ENCODE assay signal across 18 cellular contexts in the genomic region with DNA sequence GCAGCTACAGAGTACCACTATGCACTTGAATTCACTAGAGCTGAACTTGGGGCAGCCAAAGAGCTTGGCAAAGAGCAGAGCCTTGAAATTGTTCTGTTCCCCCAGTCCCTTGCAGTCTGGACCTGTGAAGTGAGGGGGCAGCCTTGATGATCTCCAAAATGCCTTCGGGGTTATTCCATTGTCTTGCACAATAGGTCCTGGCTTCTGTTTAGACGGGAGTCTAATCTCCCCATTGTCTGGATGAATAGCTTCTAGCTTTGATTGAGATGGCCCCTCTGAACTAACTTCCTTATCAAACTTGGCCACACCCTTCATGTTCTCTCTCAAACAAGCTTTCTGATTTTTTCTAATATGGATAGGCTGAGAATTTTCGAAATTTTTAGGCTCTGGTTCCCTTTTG.
DNase-seq lines count a peak whose midpoint lies in the region; ATAC-seq and TF ChIP-seq lines count a peak whose summit lies in the region.
"Had no signal": no experiment of that assay in that cellular context is flagged by ENCODE, and none has a peak within 500 bp of the region (broad histone marks: within the 10 kb centered on the region; RNA-seq: fewer than 3 reads in every experiment).

No MANE protein-coding gene starts in this region.

- peaks cover 8% of the 10 kb centered on the region for H3K27me3 Mint-ChIP-seq in GM23338 (ENCODE audit: insufficient read depth, low read depth, poor library complexity)
- H3K27me3 Mint-ChIP-seq: CD4-positive, CD25-positive, alpha-beta regulatory T cell; IgD-negative memory B cell had no signal

- 0 out of 2 replicates have a peak, but pooled peaks cover 5% of the 10 kb centered on the region for H3F3A ChIP-seq in GM23338 (replicated peaks; ENCODE audit: low read depth)

- no peak overlapping the region for H3K27ac Mint-ChIP-seq in GM23338
- H3K27ac Mint-ChIP-seq: CD8-positive, alpha-beta memory T cell; HFFc6 had no signal

- H2AFZ ChIP-seq in GM23338 (no peak overlapping the region), neuronal stem cell (ENCODE audit: low read length) (no peak overlapping the region)

- no peaks in the 10 kb centered on the region for H3K36me3 Mint-ChIP-seq in GM23338 (ENCODE audit: low read depth)

- H3K4me1 Mint-ChIP-seq in GM23338, result peaks cover 16% of the 10 kb centered on the region
- H3K4me1 Mint-ChIP-seq: CD4-positive, CD25-positive, alpha-beta regulatory T cell; CD8-positive, alpha-beta memory T cell; IgD-negative memory B cell had no signal

- DNase-seq in GM23338 (ENCODE audit: low spot score) (no peak), NCI-H226 (peak; percentile 11), neuronal stem cell (ENCODE audit: low spot score) (peak; percentile 11), sigmoid colon (no peak), NCI-H748 (lab: John Stamatoyannopoulos, UW; ENCODE audit: unreplicated experiment) (no peak), nucleus accumbens (lab: John Stamatoyannopoulos, UW) (no peak)
- DNase-seq: ACHN; BE2C; C1 segment of cervical spinal cord; CD4-positive, CD25-positive, alpha-beta regulatory T cell; CD8-positive, alpha-beta memory T cell; COR-L47; GDM1; HFFc6; KBM-7 had no signal

- H3K79me1 ChIP-seq in neuronal stem cell (ENCODE audit: low read depth, low read length), result no peaks in the 10 kb centered on the region

- H3K9me3 Mint-ChIP-seq in GM23338, result no peaks in the 10 kb centered on the region

- H3K27me3 ChIP-seq in GM23338 (ENCODE audit: insufficient read depth), result no peaks in the 10 kb centered on the region
- H3K27me3 ChIP-seq in esophagus (ENCODE audit: control insufficient read depth in 1 of 2, insufficient read depth in 2 of 2, low read length in 2 of 2), result no peaks in the 10 kb centered on the region
- H3K27me3 ChIP-seq in neuronal stem cell (ENCODE audit: control insufficient read depth in 3 of 3, insufficient read depth in 3 of 3, low read depth in 1 of 3, low read length in 3 of 3), result no peaks in the 10 kb centered on the region
- no peaks in the 10 kb centered on the region for H3K27me3 ChIP-seq in sigmoid colon
- H3K27me3 ChIP-seq: BE2C had no signal

- H3K23ac ChIP-seq in neuronal stem cell (ENCODE audit: low read depth, low read length, poor library complexity), result no peak overlapping the region

- H4K20me1 ChIP-seq in GM23338 (replicated peaks; ENCODE audit: insufficient read depth), result no peaks in the 10 kb centered on the region

- WGBS in esophagus, 2 donors, result 57 to 66% methylated on average over 3 of the region's 3 CpGs
- WGBS in neuronal stem cell (ENCODE audit: extremely low coverage in 2 of 2, insufficient read length in 2 of 2, insufficient replicate concordance in 1 of 2), 2 donors, result no CpG with 5 or more reads among the region's 3 CpGs
- 65 to 78% methylated on average over 3 of the region's 3 CpGs for WGBS in sigmoid colon, 2 donors

- intact Hi-C loops in sigmoid colon (cut with DNase I), result no loop called here

- H3K4me2 ChIP-seq in GM23338 (peak overlapping the region; percentile 8; the same call in 1 of the 2 replicates), neuronal stem cell (ENCODE audit: insufficient read depth, low read length, poor library complexity, severe bottlenecking) (no peak overlapping the region)

- no peak overlapping the region for H3K9ac ChIP-seq in neuronal stem cell (ENCODE audit: low read depth, low read length, poor library complexity)

- no peaks in the 10 kb centered on the region; the same call in 1 of the 2 replicates for H3K4me1 ChIP-seq in GM23338 (ENCODE audit: insufficient read depth)
- peaks cover 2 to 14% of the 10 kb centered on the region in 2 donors for H3K4me1 ChIP-seq in esophagus (ENCODE audit: control insufficient read depth in 2 of 2, insufficient read depth in 2 of 2, low read length in 1 of 2)
- H3K4me1 ChIP-seq in neuronal stem cell (ENCODE audit: control insufficient read depth in 2 of 2, insufficient read depth in 1 of 2, low read depth in 1 of 2, low read length in 2 of 2), result peaks cover 0 to 3% of the 10 kb centered on the region in 2 donors
- H3K4me1 ChIP-seq in sigmoid colon, result no peaks in the 10 kb centered on the region
- H3K4me1 ChIP-seq: BE2C had no signal

- no peak; the same call in 2 of the 3 replicates for ATAC-seq in GM23338
- ATAC-seq: HCT116 had no signal

- H3K4me3 Mint-ChIP-seq in GM23338, result no peak overlapping the region
- H3K4me3 Mint-ChIP-seq: CD4-positive, CD25-positive, alpha-beta regulatory T cell; CD8-positive, alpha-beta memory T cell; HFFc6; IgD-negative memory B cell had no signal

- no peaks in the 10 kb centered on the region; the same call in 1 of the 2 replicates for H3K36me3 ChIP-seq in GM23338 (ENCODE audit: insufficient read depth)
- no peaks in the 10 kb centered on the region for H3K36me3 ChIP-seq in esophagus (ENCODE audit: control insufficient read depth in 2 of 2, insufficient read depth in 2 of 2, low read length in 1 of 2)
- H3K36me3 ChIP-seq in neuronal stem cell (replicated peaks in 1 of 2; ENCODE audit: control insufficient read depth in 2 of 2, insufficient read depth in 2 of 2, low read length in 2 of 2), result no peaks in the 10 kb centered on the region
- no peaks in the 10 kb centered on the region for H3K36me3 ChIP-seq in sigmoid colon
- H3K36me3 ChIP-seq: BE2C had no signal

- no peak overlapping the region for H2BK12ac ChIP-seq in neuronal stem cell (ENCODE audit: low read length)

- H3K27ac ChIP-seq in GM23338 (ENCODE audit: low read depth) (no peak overlapping the region), esophagus (ENCODE audit: low read depth in 2 of 2, low read length in 1 of 2) (peak overlapping the region; percentile 63 to 71), neuronal stem cell (replicated peaks; ENCODE audit: low read length) (no peak overlapping the region), sigmoid colon (no peak overlapping the region)

- H4K91ac ChIP-seq in neuronal stem cell (ENCODE audit: low read depth, low read length, poor library complexity), result no peak overlapping the region

- H3K79me2 ChIP-seq in GM23338 (replicated peaks; ENCODE audit: insufficient read depth), result no peaks in the 10 kb centered on the region

- H3K9me2 ChIP-seq in GM23338 (ENCODE audit: insufficient read depth), result no peaks in the 10 kb centered on the region

- no peak overlapping the region for H2BK120ac ChIP-seq in neuronal stem cell (ENCODE audit: low read depth, low read length)

- H3K9me3 ChIP-seq in esophagus (ENCODE audit: control insufficient read depth in 2 of 2, insufficient read depth in 1 of 2, low read depth in 1 of 2, low read length in 1 of 2) (no peaks in the 10 kb centered on the region), neuronal stem cell (replicated peaks in 1 of 2; ENCODE audit: control insufficient read depth in 2 of 2, insufficient read depth in 1 of 2, low read depth in 1 of 2, low read length in 2 of 2) (no peaks in the 10 kb centered on the region), sigmoid colon (no peaks in the 10 kb centered on the region)
- H3K9me3 ChIP-seq: BE2C had no signal

- no peak overlapping the region for H4K8ac ChIP-seq in neuronal stem cell (ENCODE audit: low read depth, low read length)

- no peak overlapping the region for H2AK5ac ChIP-seq in neuronal stem cell (ENCODE audit: low read depth, low read length)

- H3K18ac ChIP-seq in neuronal stem cell (ENCODE audit: low read length), result no peak overlapping the region

- TF ChIP-seq EP300 in sigmoid colon (IDR thresholded peaks at IDR 0.05), result no peak

- no peak overlapping the region for H2BK15ac ChIP-seq in neuronal stem cell (ENCODE audit: low read length)

- no peak overlapping the region for H3K14ac ChIP-seq in neuronal stem cell (ENCODE audit: low read length)

- no peak for TF ChIP-seq POLR2A in sigmoid colon (IDR thresholded peaks at IDR 0.05)

- no peak overlapping the region for H3K4ac ChIP-seq in neuronal stem cell (ENCODE audit: low read length)

- no peak overlapping the region for H2BK5ac ChIP-seq in neuronal stem cell (ENCODE audit: low read length)

- H3K4me3 ChIP-seq in GM23338, result no peak overlapping the region
- H3K4me3 ChIP-seq in esophagus (ENCODE audit: low read depth in 1 of 2, low read length in 2 of 2), result no peak overlapping the region
- no peak overlapping the region for H3K4me3 ChIP-seq in neuronal stem cell (ENCODE audit: low read length in 2 of 2)
- H3K4me3 ChIP-seq in sigmoid colon, result no peak overlapping the region

- no peak for TF ChIP-seq CTCF in GM23338 (conservative IDR thresholded peaks at IDR 0.05; ENCODE audit: low read depth in 2 of 2)
- TF ChIP-seq CTCF in sigmoid colon (IDR thresholded peaks at IDR 0.05), result no peak

TF ChIP-seq in GM23338, 12 proteins besides CTCF, POLR2A, EP300 and RAD21 (continues in another document):
- no peak for TF ChIP-seq NANOG (IDR thresholded peaks at IDR 0.05; ENCODE audit: borderline replicate concordance)
- TF ChIP-seq ZNF114 (CRISPR knock-in tag; IDR thresholded peaks at IDR 0.05), result no peak
- no peak for TF ChIP-seq ZNF331 (CRISPR knock-in tag; IDR thresholded peaks at IDR 0.05; ENCODE audit: low read depth)
- TF ChIP-seq JUNB (IDR thresholded peaks at IDR 0.05; ENCODE audit: unreplicated experiment), result no peak
- no peak for TF ChIP-seq STAT1 (IDR thresholded peaks at IDR 0.05; ENCODE audit: unreplicated experiment)

Comparison
In these comparisons a context has a peak if more than half of its experiments do, and no peak if none do; other contexts are left out.
1. DNase-seq: peak in NCI-H226 (single experiment) and neuronal stem cell (single experiment); none in GM23338 (single experiment), sigmoid colon (single experiment), NCI-H748 (single experiment) and nucleus accumbens (0 of 56).
2. H3K27ac ChIP-seq: peak in esophagus (2 of 2); none in GM23338 (single experiment), neuronal stem cell (single experiment) and sigmoid colon (0 of 4).